Comparison of ENCODE assay signal across 9 cellular contexts in the genomic region with DNA sequence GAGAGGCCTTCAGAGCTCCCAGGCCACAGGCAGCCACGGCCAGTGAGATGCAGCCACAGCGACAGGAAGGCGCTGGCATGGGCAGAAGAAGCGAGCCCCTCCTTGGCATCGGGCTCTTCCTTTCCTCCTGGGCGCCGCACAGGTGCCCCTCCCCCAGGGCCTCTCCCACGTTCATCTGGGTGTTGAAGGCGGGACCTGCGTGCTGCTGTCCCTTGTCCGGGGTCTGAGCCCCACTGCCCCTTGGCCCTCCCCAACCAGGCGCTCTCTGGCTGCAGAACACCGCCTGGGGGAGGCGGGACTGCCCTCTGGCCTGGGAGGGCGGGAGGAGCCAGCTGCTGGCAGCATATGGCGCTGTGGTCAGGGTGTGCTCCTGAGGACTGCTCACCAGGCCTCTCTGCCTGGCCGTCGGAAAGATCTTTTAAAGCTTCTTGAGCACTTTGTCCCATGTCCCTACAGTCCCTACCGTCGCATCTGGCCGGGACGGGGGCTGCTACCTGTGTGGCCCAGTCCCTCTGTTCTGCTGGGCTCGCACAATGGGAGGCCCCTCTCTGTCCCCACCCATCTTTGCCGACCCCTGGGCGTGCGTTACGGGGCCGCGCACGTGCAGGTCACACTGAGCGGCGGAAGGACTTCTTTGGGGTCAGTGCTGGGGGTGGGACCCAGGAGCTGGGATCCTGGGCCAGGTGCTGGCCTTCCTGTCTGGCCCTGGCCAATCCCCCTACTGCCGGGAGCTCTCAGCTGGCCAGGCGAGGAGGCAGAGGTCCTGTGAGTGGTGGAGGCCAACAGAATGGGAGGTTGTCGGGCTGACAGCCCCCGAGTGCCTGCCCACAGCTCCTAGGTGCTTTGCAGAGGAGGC. TPM values are rescaled to one million over a fixed set of nuclear protein-coding genes. Genes with fewer than 3 reads are reported as not detected.
A peak's percentile ranks its signal among the peaks of the same experiment; 100 is the strongest.
DNase-seq lines count a peak whose midpoint lies in the region; ATAC-seq and TF ChIP-seq lines count a peak whose summit lies in the region.
"Had no signal": no experiment of that assay in that cellular context is flagged by ENCODE, and none has a peak within 500 bp of the region (broad histone marks: within the 10 kb centered on the region; RNA-seq: fewer than 3 reads in every experiment).

No MANE protein-coding gene starts in this region.

- H4K8ac ChIP-seq in neuronal stem cell (ENCODE audit: low read depth, low read length) = no peak overlapping the region

- H3K27ac Mint-ChIP-seq in stimulated activated memory B cell treated with anti-CD40 and anti-IgM and Interleukin-4, amounts not matched to agents 10 μg/mL and 1 μg/mL and 100 μg/mL, for 72 hours = no peak overlapping the region

- H3K9me3 Mint-ChIP-seq in stimulated activated memory B cell treated with anti-CD40 and anti-IgM and Interleukin-4, amounts not matched to agents 10 μg/mL and 1 μg/mL and 100 μg/mL, for 72 hours = no peaks in the 10 kb centered on the region

- H2BK5ac ChIP-seq in neuronal stem cell (ENCODE audit: low read length) = peak overlapping the region; percentile 54

- H3K27ac ChIP-seq in HCT116 (ENCODE audit: low read depth, low read length) = peak overlapping the region; percentile 96
- H3K27ac ChIP-seq in OCI-LY7 (ENCODE audit: low read depth, low read length, poor library complexity, severe bottlenecking) = no peak overlapping the region
- H3K27ac ChIP-seq in cingulate gyrus (ENCODE audit: low read depth, low read length) = peak overlapping the region; percentile 19
- peak overlapping the region; percentile 27 for H3K27ac ChIP-seq in neuronal stem cell (replicated peaks; ENCODE audit: low read length)
- H3K27ac ChIP-seq in ascending aorta = no peak overlapping the region

- no peaks in the 10 kb centered on the region for H3K27me3 Mint-ChIP-seq in stimulated activated memory B cell treated with anti-CD40 and anti-IgM and Interleukin-4, amounts not matched to agents 10 μg/mL and 1 μg/mL and 100 μg/mL, for 72 hours

- H2BK120ac ChIP-seq in neuronal stem cell (ENCODE audit: low read depth, low read length) = no peak overlapping the region

- H4K91ac ChIP-seq in neuronal stem cell (ENCODE audit: low read depth, low read length, poor library complexity) = no peak overlapping the region

- H3K27me3 ChIP-seq in HCT116 (ENCODE audit: insufficient read depth, low read length) (no peaks in the 10 kb centered on the region), neuronal stem cell (ENCODE audit: control insufficient read depth in 3 of 3, insufficient read depth in 3 of 3, low read depth in 1 of 3, low read length in 3 of 3) (peaks cover 0 to 14% (median 0%) of the 10 kb centered on the region in 3 experiments), ascending aorta (no peaks in the 10 kb centered on the region)

- H3K79me1 ChIP-seq in neuronal stem cell (ENCODE audit: low read depth, low read length) = peaks cover 26% of the 10 kb centered on the region

- intact Hi-C loops in HCT116 (cut with micrococcal nuclease) (no loop called here), OCI-LY7 (cut with micrococcal nuclease; ENCODE audit: unreplicated experiment) (loop anchor here (2.0 kb wide), 1 partner anchor 213 kb away; the partner anchor contains the start of gene MAFG), ascending aorta (cut with DNase I) (no loop called here)

- H2AFZ ChIP-seq in HCT116 (ENCODE audit: low read depth, low read length, poor library complexity, severe bottlenecking) (no peak overlapping the region), OCI-LY7 (ENCODE audit: low read length) (no peak overlapping the region), neuronal stem cell (ENCODE audit: low read length) (no peak overlapping the region)

- no TSS peak for BruUV-seq in HCT116 (replicated peaks; lab: Mats Ljungman, UMichigan)
- no TSS peak for BruUV-seq in OCI-LY7 (replicated peaks; lab: Mats Ljungman, UMichigan)

- ATAC-seq in HCT116 (peak; percentile 12), HG02981 (IDR thresholded peaks at IDR 0.05; ENCODE audit: unreplicated experiment) (no peak)
- ATAC-seq in stimulated activated memory B cell treated with anti-CD40 and anti-IgM and Interleukin-4, amounts not matched to agents 10 μg/mL and 1 μg/mL and 100 μg/mL, for 72 hours = no peak

- H3K4me1 ChIP-seq in HCT116 (ENCODE audit: control insufficient read depth in 1 of 2, insufficient read depth in 2 of 2, low read length in 2 of 2) (peaks cover 32 to 41% of the 10 kb centered on the region in 2 experiments), OCI-LY7 (ENCODE audit: insufficient read depth, low read length, poor library complexity, severe bottlenecking) (peaks cover 27% of the 10 kb centered on the region), neuronal stem cell (ENCODE audit: control insufficient read depth in 2 of 2, insufficient read depth in 1 of 2, low read depth in 1 of 2, low read length in 2 of 2) (peaks cover 21 to 26% of the 10 kb centered on the region in 2 donors), ascending aorta (peaks cover 7 to 13% of the 10 kb centered on the region in 2 donors)

- peak overlapping the region; percentile 66 to 96 for H3K4me3 ChIP-seq in HCT116 (replicated peaks in 1 of 2; ENCODE audit: low read depth in 1 of 2, low read length in 2 of 2)
- H3K4me3 ChIP-seq in OCI-LY7 (ENCODE audit: low read depth, low read length, poor library complexity, severe bottlenecking) = peak overlapping the region; percentile 76
- H3K4me3 ChIP-seq in neuronal stem cell (ENCODE audit: low read length in 2 of 2) = peak overlapping the region; percentile 34 to 81
- peak overlapping the region in 1 of 2 donors; percentile 82 for H3K4me3 ChIP-seq in ascending aorta

- H3K79me2 ChIP-seq in HCT116 (ENCODE audit: insufficient read depth, low read length) (peaks cover 34% of the 10 kb centered on the region), OCI-LY7 (ENCODE audit: insufficient read depth, low read depth, low read length) (peaks cover 8% of the 10 kb centered on the region; the same call in 1 of the 2 replicates)

- peak overlapping the region; percentile 43 for H2AK5ac ChIP-seq in neuronal stem cell (ENCODE audit: low read depth, low read length)

- peak overlapping the region; percentile 73 for H2BK12ac ChIP-seq in neuronal stem cell (ENCODE audit: low read length)

- H3K36me3 ChIP-seq in HCT116 (ENCODE audit: control insufficient read depth in 1 of 2, insufficient read depth in 2 of 2, low read length in 2 of 2) = peaks cover 3 to 5% of the 10 kb centered on the region in 2 experiments; a peak in 3 of 4 replicates
- peaks cover 33% of the 10 kb centered on the region for H3K36me3 ChIP-seq in OCI-LY7 (ENCODE audit: insufficient read depth, low read length)
- peaks cover 10 to 28% of the 10 kb centered on the region in 2 donors for H3K36me3 ChIP-seq in neuronal stem cell (replicated peaks in 1 of 2; ENCODE audit: control insufficient read depth in 2 of 2, insufficient read depth in 2 of 2, low read length in 2 of 2)
- H3K36me3 ChIP-seq in ascending aorta = peaks cover 0 to 4% of the 10 kb centered on the region in 2 donors

- RAD21 ChIA-PET in HCT116 (lab: Charles Lee; ENCODE audit: low non-redundant PET in 1 of 2, low total read pairs in 2 of 2, uncharacterized antibody in 2 of 2, unreplicated experiment in 2 of 2) = no interaction called here

- no peak overlapping the region for H3K18ac ChIP-seq in neuronal stem cell (ENCODE audit: low read length)

- H3K4me3 Mint-ChIP-seq in stimulated activated memory B cell treated with anti-CD40 and anti-IgM and Interleukin-4, amounts not matched to agents 10 μg/mL and 1 μg/mL and 100 μg/mL, for 72 hours = no peak overlapping the region

- TF ChIP-seq POLR2A in HCT116 (IDR thresholded peaks at IDR 0.05; ENCODE audit: borderline replicate concordance, extremely low read depth, insufficient read depth, insufficient read length) = no peak

- peaks cover 20% of the 10 kb centered on the region for H3K4me1 Mint-ChIP-seq in stimulated activated memory B cell treated with anti-CD40 and anti-IgM and Interleukin-4, amounts not matched to agents 10 μg/mL and 1 μg/mL and 100 μg/mL, for 72 hours

- CTCF ChIA-PET in HCT116 (lab: Charles Lee) = interaction anchor here (1.0 to 1.5 kb wide), 2 partner anchors 8 to 13 kb away, joined by 3 to 8 read pairs; no protein-coding TSS in a partner anchor
- CTCF ChIA-PET in OCI-LY7 (lab: Charles Lee; ENCODE audit: unreplicated experiment) = no interaction called here

- no peaks in the 10 kb centered on the region for H3K36me3 Mint-ChIP-seq in stimulated activated memory B cell treated with anti-CD40 and anti-IgM and Interleukin-4, amounts not matched to agents 10 μg/mL and 1 μg/mL and 100 μg/mL, for 72 hours

- H3K9ac ChIP-seq in HCT116 (ENCODE audit: low read length) (peak overlapping the region; percentile 93), neuronal stem cell (ENCODE audit: low read depth, low read length, poor library complexity) (peak overlapping the region; percentile 84)

- H3K4ac ChIP-seq in neuronal stem cell (ENCODE audit: low read length) = no peak overlapping the region

- H3K9me3 ChIP-seq in HCT116 (ENCODE audit: control insufficient read depth in 1 of 2, insufficient read depth in 1 of 2, low read depth in 1 of 2, low read length in 2 of 2) (no peaks in the 10 kb centered on the region), OCI-LY7 (ENCODE audit: low read length) (no peaks in the 10 kb centered on the region), neuronal stem cell (replicated peaks in 1 of 2; ENCODE audit: control insufficient read depth in 2 of 2, insufficient read depth in 1 of 2, low read depth in 1 of 2, low read length in 2 of 2) (no peaks in the 10 kb centered on the region), ascending aorta (no peaks in the 10 kb centered on the region)

- peak overlapping the region; percentile 58 for H2BK15ac ChIP-seq in neuronal stem cell (ENCODE audit: low read length)

- H3K23ac ChIP-seq in neuronal stem cell (ENCODE audit: low read depth, low read length, poor library complexity) = peak overlapping the region; percentile 91

- no peak for TF ChIP-seq CTCF in HCT116 (IDR thresholded peaks at IDR 0.05 in 2 of 3, conservative IDR thresholded peaks at IDR 0.05 in 1 of 3; ENCODE audit: borderline replicate concordance in 1 of 3, insufficient read depth in 1 of 3, low read depth in 2 of 3, low read length in 2 of 3)
- TF ChIP-seq CTCF in OCI-LY7 (conservative IDR thresholded peaks at IDR 0.05; ENCODE audit: low read length) = no peak
- TF ChIP-seq CTCF in ascending aorta (IDR thresholded peaks at IDR 0.05) = no peak

- H4K20me1 ChIP-seq in HCT116 (ENCODE audit: insufficient read depth) (no peaks in the 10 kb centered on the region), OCI-LY7 (ENCODE audit: insufficient read depth, low read length) (no peaks in the 10 kb centered on the region)

- no peak for DNase-seq in HCT116 (ENCODE audit: low read depth, low spot score)
- DNase-seq in OCI-LY7 (ENCODE audit: low spot score) = no peak
- no peak for DNase-seq in neuronal stem cell (ENCODE audit: low spot score)
- no peak for DNase-seq in ascending aorta (ENCODE audit: low spot score in 2 of 2)
- DNase-seq in SKM-1 treated with dmso at 0.1 percent for 144 hours (lab: John Stamatoyannopoulos, UW; ENCODE audit: unreplicated experiment) = no peak
- DNase-seq: dermis blood vessel endothelial cell had no signal

- no CpG with 5 or more reads among the region's 36 CpGs for WGBS in neuronal stem cell (ENCODE audit: extremely low coverage in 2 of 2, insufficient read length in 2 of 2, insufficient replicate concordance in 1 of 2), 2 donors

- no peak for TF ChIP-seq RAD21 in HCT116 (IDR thresholded peaks at IDR 0.05; ENCODE audit: low read depth)

- POLR2A ChIA-PET in HCT116 (lab: Charles Lee) = interaction anchor here (0.8 to 1.9 kb wide), 6 partner anchors 9 to 214 kb away, joined by 3 to 5 read pairs (median 3); partner anchors contain the start of genes ARL16, HGS, MAFG and MRPL12
- POLR2A ChIA-PET in OCI-LY7 (lab: Charles Lee) = interaction anchor here (0.5 to 1.5 kb wide), 2 partner anchors 11 kb away, joined by 5 to 10 read pairs; partner anchors contain the start of gene MRPL12

- H3K9me2 ChIP-seq in HCT116 (ENCODE audit: insufficient read depth) (no peaks in the 10 kb centered on the region), OCI-LY7 (ENCODE audit: insufficient read depth, low read length) (no peaks in the 10 kb centered on the region)

- H3K4me2 ChIP-seq in HCT116 (ENCODE audit: low read length) (peak overlapping the region; percentile 100), OCI-LY7 (ENCODE audit: low read length) (peak overlapping the region; percentile 93), neuronal stem cell (ENCODE audit: insufficient read depth, low read length, poor library complexity, severe bottlenecking) (peak overlapping the region; percentile 98)

- peak overlapping the region; percentile 97 for H3K14ac ChIP-seq in neuronal stem cell (ENCODE audit: low read length)

RNA-seq across cellular contexts. Expression of gene SLC25A10, which starts 1.7 kb away (rescaled TPM):
- total RNA-seq in HCT116 (2021; ENCODE audit: unreplicated experiment) = 70.8 TPM
- 52.7 and 57.5 TPM in 2 replicates for polyA plus RNA-seq in HCT116 (2012)
- 46.3 and 46.9 TPM in 2 replicates for total RNA-seq in OCI-LY7 (2014; rRNA removed; shearing (Covaris generic))
- 41.3 and 45.6 TPM in 2 replicates for total RNA-seq in OCI-LY7 (2022)
- 12.7 TPM for polyA plus RNA-seq in neuronal stem cell (2013, experiment 1 of 2)
- 12.8 TPM for polyA plus RNA-seq in neuronal stem cell (2013, experiment 2 of 2)
- 0.53 TPM for total RNA-seq in ascending aorta

RNA-seq across cellular contexts. Expression of gene MRPL12, which starts 10.6 kb away (rescaled TPM):
- total RNA-seq in HCT116 (2021; ENCODE audit: unreplicated experiment) = 260 TPM
- 178 and 227 TPM in 2 replicates for polyA plus RNA-seq in HCT116 (2012)
- total RNA-seq in OCI-LY7 (2014; rRNA removed; shearing (Covaris generic)) = 49.8 and 67.2 TPM in 2 replicates
- total RNA-seq in OCI-LY7 (2022) = 143 and 189 TPM in 2 replicates
- 75.2 TPM for polyA plus RNA-seq in neuronal stem cell (2013, experiment 1 of 2)
- polyA plus RNA-seq in neuronal stem cell (2013, experiment 2 of 2) = 73.4 TPM
- total RNA-seq in ascending aorta = 21.8 TPM

RNA-seq across cellular contexts. Expression of gene HGS, which starts 30.0 kb away (rescaled TPM):
- total RNA-seq in HCT116 (2021; ENCODE audit: unreplicated experiment) (231 TPM), OCI-LY7 (2022) (175 and 219 TPM in 2 replicates), ascending aorta (211 TPM)
- polyA plus RNA-seq in HCT116 (2012) = 235 and 241 TPM in 2 replicates
- 120 and 162 TPM in 2 replicates for total RNA-seq in OCI-LY7 (2014; rRNA removed; shearing (Covaris generic))
- polyA plus RNA-seq in neuronal stem cell (2013, experiment 1 of 2) = 33.9 TPM
- polyA plus RNA-seq in neuronal stem cell (2013, experiment 2 of 2) = 31.7 TPM

RNA-seq across cellular contexts. Expression of gene ARL16, which starts 30.2 kb away (rescaled TPM):
- total RNA-seq in HCT116 (2021; ENCODE audit: unreplicated experiment) = 47.5 TPM
- 39.0 and 43.1 TPM in 2 replicates for polyA plus RNA-seq in HCT116 (2012)
- 86.1 and 86.4 TPM in 2 replicates for total RNA-seq in OCI-LY7 (2014; rRNA removed; shearing (Covaris generic))
- total RNA-seq in OCI-LY7 (2022) = 49.8 and 52.2 TPM in 2 replicates
- 41.9 TPM for polyA plus RNA-seq in neuronal stem cell (2013, experiment 1 of 2)
- 43.1 TPM for polyA plus RNA-seq in neuronal stem cell (2013, experiment 2 of 2)
- total RNA-seq in ascending aorta = 21.0 TPM

RNA-seq across cellular contexts. Expression of gene CCDC137, which starts 47.2 kb away (rescaled TPM):
- total RNA-seq in HCT116 (2021; ENCODE audit: unreplicated experiment) (77.5 TPM), OCI-LY7 (2022) (61.1 and 61.4 TPM in 2 replicates), ascending aorta (15.8 TPM)
- 39.7 and 42.4 TPM in 2 replicates for polyA plus RNA-seq in HCT116 (2012)
- total RNA-seq in OCI-LY7 (2014; rRNA removed; shearing (Covaris generic)) = 39.4 and 39.9 TPM in 2 replicates
- 19.1 TPM for polyA plus RNA-seq in neuronal stem cell (2013, experiment 1 of 2)
- polyA plus RNA-seq in neuronal stem cell (2013, experiment 2 of 2) = 19.1 TPM

Comparison
In these comparisons a context has a peak if more than half of its experiments do, and no peak if none do; other contexts are left out.
1. H3K27ac ChIP-seq: peak in HCT116 (single experiment), cingulate gyrus (single experiment) and neuronal stem cell (single experiment); none in OCI-LY7 (single experiment) and ascending aorta (0 of 2).
2. RNA of gene SLC25A10, which starts 1.7 kb away (total RNA-seq): 70.8 TPM in HCT116 (single experiment) and 41.3 to 46.9 TPM in OCI-LY7; 0.53 TPM in ascending aorta (single experiment); every median in the first group is over 10 times any median in the second.
3. Peak in every context shown above with its lines, with median percentiles within 50 percentile points of each other: H3K4me2 ChIP-seq.